Comparison of ENCODE assay signal across 26 cellular contexts in the genomic region with DNA sequence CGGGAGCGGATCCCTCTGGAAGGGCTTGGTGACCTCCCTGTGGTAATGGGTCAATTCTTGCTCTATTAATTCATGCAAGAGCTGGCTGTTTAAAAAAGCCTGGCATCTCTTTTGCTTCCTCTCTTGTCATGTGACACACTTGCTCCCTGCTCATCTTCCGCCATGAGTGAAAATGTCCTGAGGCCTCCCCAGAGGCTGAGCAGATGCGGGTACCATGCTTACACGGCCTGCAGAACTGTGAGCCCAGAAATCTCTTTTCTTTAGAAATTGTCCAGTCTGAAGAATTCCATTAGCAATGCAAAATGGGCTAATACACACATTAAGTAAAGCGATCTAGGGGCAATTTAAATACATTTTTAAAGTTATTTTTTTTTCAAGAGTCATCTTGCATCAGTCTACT.
"Had no signal": no experiment of that assay in that cellular context is flagged by ENCODE, and none has a peak within 500 bp of the region (broad histone marks: within the 10 kb centered on the region; RNA-seq: fewer than 3 reads in every experiment).

No MANE protein-coding gene starts in this region.

- H3K27ac ChIP-seq: stomach, suprapubic skin, testis, thoracic aorta, thyroid gland, tibial artery, tibial nerve, transverse colon, upper lobe of left lung, upper lobe of right lung, uterus, vagina had no signal

- H3K9me3 ChIP-seq: stomach, suprapubic skin, testis, thoracic aorta, thyroid gland, tibial artery, tibial nerve, transverse colon, upper lobe of left lung, upper lobe of right lung, uterus, vagina had no signal

- H3K36me3 ChIP-seq: stomach, suprapubic skin, thoracic aorta, thyroid gland, tibial artery, tibial nerve, transverse colon, upper lobe of left lung, upper lobe of right lung, uterus, vagina had no signal

- FAIRE-seq: urothelium cell line had no signal

- H3K4me1 ChIP-seq: stomach, suprapubic skin, testis, thyroid gland, tibial artery, tibial nerve, transverse colon, upper lobe of left lung, upper lobe of right lung, uterus, vagina had no signal

- H3K4me3 ChIP-seq: stomach, suprapubic skin, testis, thoracic aorta, thyroid gland, tibial artery, tibial nerve, transverse colon, upper lobe of left lung, upper lobe of right lung, uterus, vagina had no signal

- H3K27me3 ChIP-seq: stomach, suprapubic skin, testis, thyroid gland, tibial artery, tibial nerve, transverse colon, upper lobe of left lung, upper lobe of right lung, uterus, vagina had no signal

- ATAC-seq: stimulated activated effector memory CD8-positive, alpha-beta T cell treated with anti-CD3 and anti-CD28 coated beads, Interleukin-12 subunit alpha, Interleukin-12 subunit beta, amount 100 ng/mL, for 72 hours; stimulated activated memory B cell treated with anti-CD40 and anti-IgM and Interleukin-4, amounts not matched to agents 10 μg/mL and 1 μg/mL and 100 μg/mL, for 72 hours; stimulated activated naive B cell treated with anti-CD40 and anti-IgM and Interleukin-4, amounts not matched to agents 10 μg/mL and 1 μg/mL and 100 μg/mL, for 72 hours; stimulated activated naive CD8-positive, alpha-beta T cell treated with anti-CD3 and anti-CD28 coated beads, Interleukin-15, amount 100 ng/mL, for 72 hours; stimulated activated naive CD8-positive, alpha-beta T cell treated with anti-CD3 and anti-CD28 coated beads, Interleukin-15, Interleukin-2, amounts not matched to agents 100 U/mL and 50 U/mL, for 24 hours; upper lobe of right lung had no signal

- DNase-seq: stimulated activated CD4-positive, alpha-beta T cell treated with anti-CD3 and anti-CD28 coated beads, Interleukin-2, amount 100 ng/mL, for 48 hours; stimulated activated CD4-positive, alpha-beta T cell treated with anti-CD3 and anti-CD28 coated beads, Interleukin-4, amount 100 ng/mL, for 1 hour; stimulated activated CD4-positive, alpha-beta T cell treated with anti-CD3 and anti-CD28 coated beads, Interleukin-4, amount 100 ng/mL, for 24 hours; stimulated activated CD4-positive, alpha-beta T cell treated with anti-CD3 and anti-CD28 coated beads, Interleukin-4, amount 100 ng/mL, for 4 hours; stimulated activated CD8-positive, alpha-beta memory T cell treated with anti-CD3 and anti-CD28 coated beads, Interleukin-4, amount 100 ng/mL, for 48 hours; stimulated activated naive B cell treated with anti-CD40 and anti-IgM and Interleukin-4, amounts not matched to agents 10 μg/mL and 1 μg/mL and 100 μg/mL, for 72 hours; stimulated activated naive CD4-positive, alpha-beta T cell; stimulated activated naive CD4-positive, alpha-beta T cell treated with Interleukin-2 at 50 U/mL for 16 hours; stimulated activated naive CD8-positive, alpha-beta T cell treated with anti-CD3 and anti-CD28 coated beads, Interleukin-15, amount 100 ng/mL, for 72 hours; stimulated activated naive CD8-positive, alpha-beta T cell treated with anti-CD3 and anti-CD28 coated beads, Interleukin-15, Interleukin-2, amounts not matched to agents 100 U/mL and 50 U/mL, for 24 hours; stomach; substantia nigra; testis; thyroid gland; tibial artery; transverse colon; upper lobe of left lung; upper lobe of right lung; uterus had no signal
